In genomic region chr16:78215222-78215621, GRCh38 we compare ENCODE assay signal across 24 cellular contexts.
DNase-seq lines count a peak whose midpoint lies in the region; ATAC-seq, FAIRE-seq and TF ChIP-seq lines count a peak whose summit lies in the region.
"Had no signal": no experiment of that assay in that cellular context is flagged by ENCODE, and none has a peak within 500 bp of the region (broad histone marks: within the 10 kb centered on the region; RNA-seq: fewer than 3 reads in every experiment).

No MANE protein-coding gene starts in this region.

- H3K4me1 ChIP-seq in Caco-2 (peaks cover 31% of the 10 kb centered on the region), K562 (replicated peaks in 1 of 2; ENCODE audit: control insufficient read depth in 2 of 2, insufficient read depth in 2 of 2, low read length in 2 of 2) (no peaks in the 10 kb centered on the region), esophagus muscularis mucosa (peaks cover 0 to 9% (median 7%) of the 10 kb centered on the region in 4 donors)
- H3K4me1 ChIP-seq: BE2C, BLaER1 had no signal

- POLR2A ChIA-PET in Caco-2 (lab: Charles Lee): interaction anchor here (0.7 kb wide), 1 partner anchor 417 kb away, joined by 3 read pairs; no protein-coding TSS in a partner anchor
- POLR2A ChIA-PET in K562 (lab: Yijun Ruan, JAX): interaction anchor here (0.6 kb wide), 1 partner anchor 16 kb away, joined by 3 read pairs; no protein-coding TSS in a partner anchor

- intact Hi-C loops in Caco-2 (cut with micrococcal nuclease; ENCODE audit: unreplicated experiment): no loop called here
- intact Hi-C loops in K562 (cut with micrococcal nuclease): no loop called here
- intact Hi-C loops in esophagus muscularis mucosa (cut with DNase I): no loop called here

- H3K4me2 ChIP-seq in K562 (ENCODE audit: insufficient read depth, low read length): no peak overlapping the region
- H3K4me2 ChIP-seq: BLaER1 had no signal

- in situ Hi-C loops in K562 (cut with MboI): no loop called here

- H3K27ac ChIP-seq in K562 (ENCODE audit: extremely low read depth, low read depth, low read length) (no peak overlapping the region), esophagus muscularis mucosa (replicated peaks in 1 of 4) (no peak overlapping the region)
- H3K27ac ChIP-seq: BLaER1 had no signal

- TF ChIP-seq RAD21 in K562 (CRISPR knock-in tag; conservative IDR thresholded peaks at IDR 0.05 in 1 of 2, IDR thresholded peaks at IDR 0.05 in 1 of 2): no peak

- H3K36me3 Mint-ChIP-seq in Caco-2 (ENCODE audit: insufficient read depth, unreplicated experiment) (peaks cover 15% of the 10 kb centered on the region), progenitor cell of endocrine pancreas (ENCODE audit: insufficient read depth) (peaks cover 6% of the 10 kb centered on the region)
- H3K36me3 Mint-ChIP-seq: CD14-positive monocyte had no signal

- no peak overlapping the region for H3K4me3 Mint-ChIP-seq in Caco-2 (ENCODE audit: unreplicated experiment)
- no peak overlapping the region for H3K4me3 Mint-ChIP-seq in progenitor cell of endocrine pancreas (ENCODE audit: low read depth)
- H3K4me3 Mint-ChIP-seq: CD14-positive monocyte; CD4-positive, alpha-beta memory T cell; CD4-positive, CD25-positive, alpha-beta regulatory T cell; CD8-positive, alpha-beta memory T cell had no signal

- CTCF ChIA-PET in Caco-2 (lab: Charles Lee): no interaction called here
- CTCF ChIA-PET in K562 (lab: Yijun Ruan, JAX; ENCODE audit: low intra/inter-chr PET ratio): no interaction called here

- no peak for ATAC-seq in K562

- DNase-seq in Caco-2 (no peak), K562 (ENCODE audit: extremely low read depth in 1 of 4, low spot score in 3 of 4) (no peak), esophagus muscularis mucosa (ENCODE audit: extremely low spot score) (peak; percentile 75), progenitor cell of endocrine pancreas (ENCODE audit: low spot score, unreplicated experiment) (no peak), NCI-H774 (lab: John Stamatoyannopoulos, UW) (no peak), islet precursor cell (no peak), NCI-H524 treated with DMSO at 0.1 percent for 48 hours (lab: John Stamatoyannopoulos, UW) (no peak)
- DNase-seq: 8988T; ACHN; BE2C; C1 segment of cervical spinal cord; Calu3; CD4-positive, alpha-beta memory T cell; CD4-positive, CD25-positive, alpha-beta regulatory T cell; CD8-positive, alpha-beta memory T cell; COR-L47; DMS79 treated with DMSO at 0.1 percent for 48 hours; GF-D8 had no signal

- no peaks in the 10 kb centered on the region for H3K36me3 ChIP-seq in Caco-2 (ENCODE audit: control insufficient read depth, insufficient read depth, low read length)
- no peaks in the 10 kb centered on the region for H3K36me3 ChIP-seq in K562 (ENCODE audit: control insufficient read depth, insufficient read depth, low read length)
- no peaks in the 10 kb centered on the region for H3K36me3 ChIP-seq in esophagus muscularis mucosa
- H3K36me3 ChIP-seq: BE2C, BLaER1 had no signal

- 8% methylated on average over 9 of the region's 9 CpGs for WGBS in K562 (ENCODE audit: insufficient coverage, low coverage, missing lambda C conversion rate)
- WGBS in esophagus muscularis mucosa: 97% methylated on average over 9 of the region's 9 CpGs

- H3K9me3 ChIP-seq in Caco-2 (no peaks in the 10 kb centered on the region), K562 (replicated peaks; ENCODE audit: control insufficient read depth, insufficient read depth, low read depth, low read length) (no peaks in the 10 kb centered on the region), esophagus muscularis mucosa (no peaks in the 10 kb centered on the region)
- H3K9me3 ChIP-seq: BE2C, BLaER1 had no signal

- no peak for TF ChIP-seq CTCF in Caco-2 (IDR thresholded peaks at IDR 0.05; ENCODE audit: insufficient read depth in 1 of 2, low read depth in 1 of 2, low read length in 1 of 2, severe bottlenecking in 1 of 2, unreplicated experiment in 1 of 2)
- TF ChIP-seq CTCF in K562 (IDR thresholded peaks at IDR 0.05 in 2 of 3, conservative IDR thresholded peaks at IDR 0.05 in 1 of 3; ENCODE audit: insufficient read depth in 2 of 3, low read depth in 1 of 3, low read length in 3 of 3): no peak
- TF ChIP-seq CTCF in esophagus muscularis mucosa (IDR thresholded peaks at IDR 0.05): no peak
- no peak for TF ChIP-seq CTCF in progenitor cell of endocrine pancreas (IDR thresholded peaks at IDR 0.05; ENCODE audit: unreplicated experiment)

- peaks cover 36% of the 10 kb centered on the region for H3K4me1 Mint-ChIP-seq in Caco-2 (ENCODE audit: low read depth, unreplicated experiment)
- peaks cover 33% of the 10 kb centered on the region for H3K4me1 Mint-ChIP-seq in progenitor cell of endocrine pancreas (ENCODE audit: low read depth)
- H3K4me1 Mint-ChIP-seq: CD14-positive monocyte; CD4-positive, alpha-beta memory T cell; CD8-positive, alpha-beta memory T cell had no signal

- BruUV-seq in Caco-2 (replicated peaks; lab: Mats Ljungman, UMichigan): no TSS peak
- no TSS peak for BruUV-seq in K562 (replicated peaks; lab: Mats Ljungman, UMichigan)

- no peak overlapping the region for H3K4me3 ChIP-seq in Caco-2 (ENCODE audit: low read depth, low read length)
- no peak overlapping the region for H3K4me3 ChIP-seq in K562
- H3K4me3 ChIP-seq in esophagus muscularis mucosa: no peak overlapping the region
- H3K4me3 ChIP-seq: BLaER1 had no signal

- no peak for FAIRE-seq in K562 (lab: Jason Lieb, UNC)
- FAIRE-seq: D721Med, G401.6, GM12891, GM19239 had no signal

- no peak for TF ChIP-seq POLR2A in K562 (conservative IDR thresholded peaks at IDR 0.05)
- TF ChIP-seq POLR2A in esophagus muscularis mucosa (IDR thresholded peaks at IDR 0.05; ENCODE audit: low read depth): no peak

- TF ChIP-seq EP300 in K562 (IDR thresholded peaks at IDR 0.05; ENCODE audit: low read length) (no peak), esophagus muscularis mucosa (IDR thresholded peaks at IDR 0.05) (no peak)

- no peaks in the 10 kb centered on the region for H3K9me1 ChIP-seq in K562 (ENCODE audit: control insufficient read depth, insufficient read depth, low read length)

- H3K27me3 ChIP-seq in Caco-2 (replicated peaks; ENCODE audit: control insufficient read depth, insufficient read depth, low read length): no peaks in the 10 kb centered on the region
- peaks cover 3 to 17% of the 10 kb centered on the region in 2 experiments; a peak in 4 of 5 replicates for H3K27me3 ChIP-seq in K562 (ENCODE audit: control insufficient read depth in 2 of 2, insufficient read depth in 2 of 2, low read length in 2 of 2)
- H3K27me3 ChIP-seq in esophagus muscularis mucosa: peaks cover 0 to 28% (median 0%) of the 10 kb centered on the region in 4 donors
- H3K27me3 ChIP-seq: BE2C, BLaER1 had no signal

- H3K79me2 ChIP-seq in K562 (ENCODE audit: control insufficient read depth, insufficient read depth, low read length): no peaks in the 10 kb centered on the region

- no peaks in the 10 kb centered on the region for H3K27me3 Mint-ChIP-seq in Caco-2 (ENCODE audit: insufficient read depth, unreplicated experiment)
- no peaks in the 10 kb centered on the region for H3K27me3 Mint-ChIP-seq in progenitor cell of endocrine pancreas
- H3K27me3 Mint-ChIP-seq: CD4-positive, alpha-beta memory T cell; CD4-positive, CD25-positive, alpha-beta regulatory T cell; CD8-positive, alpha-beta memory T cell had no signal

- H3K9me3 Mint-ChIP-seq in Caco-2 (ENCODE audit: unreplicated experiment): no peaks in the 10 kb centered on the region
- H3K9me3 Mint-ChIP-seq in progenitor cell of endocrine pancreas (ENCODE audit: low read depth): peaks cover 4% of the 10 kb centered on the region
- H3K9me3 Mint-ChIP-seq: CD4-positive, alpha-beta memory T cell; CD4-positive, CD25-positive, alpha-beta regulatory T cell; CD8-positive, alpha-beta memory T cell had no signal

- H3K9ac ChIP-seq in K562 (ENCODE audit: insufficient read depth in 1 of 2, low read depth in 2 of 2, low read length in 2 of 2): no peak overlapping the region
- H3K9ac ChIP-seq: BLaER1 had no signal

- H2AFZ ChIP-seq in K562 (ENCODE audit: low read depth, low read length): no peak overlapping the region

- no peaks in the 10 kb centered on the region for H4K20me1 ChIP-seq in K562 (replicated peaks; ENCODE audit: control insufficient read depth, insufficient read depth, low read length)
- H4K20me1 ChIP-seq: BLaER1 had no signal

- H3K27ac Mint-ChIP-seq in Caco-2 (ENCODE audit: unreplicated experiment) (peak overlapping the region; percentile 92), progenitor cell of endocrine pancreas (peak overlapping the region; percentile 5)
- H3K27ac Mint-ChIP-seq: CD14-positive monocyte; CD4-positive, alpha-beta memory T cell; CD4-positive, CD25-positive, alpha-beta regulatory T cell; CD8-positive, alpha-beta memory T cell had no signal

TF ChIP-seq in K562, 482 proteins besides CTCF, POLR2A, EP300 and RAD21 (continues in another document):
- TF ChIP-seq GATAD2B (IDR thresholded peaks at IDR 0.05; ENCODE audit: borderline replicate concordance): no peak
